Comparison of ENCODE assay signal across 11 cellular contexts in the genomic region with DNA sequence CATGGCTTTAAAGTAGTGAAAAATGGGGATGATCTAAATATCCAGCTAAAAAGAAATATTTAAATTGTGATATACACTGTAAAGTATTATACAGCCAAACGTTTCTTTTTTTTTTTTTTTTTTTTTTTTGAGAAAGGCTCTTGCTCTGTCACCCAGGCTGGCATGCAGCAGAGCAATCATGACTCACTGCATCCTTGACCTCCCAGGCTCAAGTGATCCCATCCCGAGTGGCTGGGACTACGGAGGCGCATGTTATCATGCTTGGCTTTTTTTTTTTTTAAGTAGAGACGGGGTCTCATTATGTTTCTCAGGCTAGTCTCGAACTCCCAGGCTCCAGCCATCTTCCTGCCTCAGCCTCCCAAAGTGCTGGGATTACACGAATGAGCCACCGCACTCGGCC. TPM values are rescaled to one million over a fixed set of nuclear protein-coding genes. Genes with fewer than 3 reads are reported as not detected.
DNase-seq lines count a peak whose midpoint lies in the region; ATAC-seq, FAIRE-seq and TF ChIP-seq lines count a peak whose summit lies in the region.
"Had no signal": no experiment of that assay in that cellular context is flagged by ENCODE, and none has a peak within 500 bp of the region (broad histone marks: within the 10 kb centered on the region; RNA-seq: fewer than 3 reads in every experiment).

No MANE protein-coding gene starts in this region.

- peaks cover 29% of the 10 kb centered on the region for H3F3A ChIP-seq in DOHH2 (ENCODE audit: control insufficient read depth, insufficient read depth)

- ATAC-seq in pancreas = peak; percentile 70 to 85 (median 76)

- H3K4me2 ChIP-seq in DOHH2 (ENCODE audit: low read length) = peak overlapping the region; percentile 38

- 60 to 67% methylated on average over 9 of the region's 9 CpGs for WGBS in pancreas, 2 donors

- no peaks in the 10 kb centered on the region for H3K9me3 ChIP-seq in DOHH2 (ENCODE audit: control insufficient read depth, insufficient read depth, low read length)
- H3K9me3 ChIP-seq in pancreas = no peaks in the 10 kb centered on the region

- H3K9me2 ChIP-seq in DOHH2 (replicated peaks; ENCODE audit: control insufficient read depth, low read length) = no peaks in the 10 kb centered on the region

- peaks cover 93% of the 10 kb centered on the region for H3K79me2 ChIP-seq in DOHH2 (ENCODE audit: control insufficient read depth, low read length)

- peaks cover 26% of the 10 kb centered on the region for H4K20me1 ChIP-seq in DOHH2 (ENCODE audit: control insufficient read depth, insufficient read depth, low read depth, low read length)

- peaks cover 68% of the 10 kb centered on the region for H3K4me1 ChIP-seq in DOHH2 (ENCODE audit: control insufficient read depth, low read length)
- H3K4me1 ChIP-seq in pancreas = peaks cover 12 to 24% (median 23%) of the 10 kb centered on the region in 3 donors

- H3K27me3 ChIP-seq in DOHH2 (ENCODE audit: control insufficient read depth, low read length) (no peaks in the 10 kb centered on the region), pancreas (no peaks in the 10 kb centered on the region)

- no peak overlapping the region for H3K27ac ChIP-seq in DOHH2 (ENCODE audit: low read depth, low read length)
- peak overlapping the region in 2 of 4 donors; percentile 71 to 75 for H3K27ac ChIP-seq in pancreas

- DNase-seq in RKO (ENCODE audit: low spot score) (peak; percentile 90), fibroblast of peridontal ligament (ENCODE audit: extremely low read depth) (peak; percentile 77), pancreas (peak in 3 of 6 donors; percentile 42 to 53 (median 49)), amygdala (lab: John Stamatoyannopoulos, UW) (no peak), NCI-H446 treated with DMSO at 0.1 percent for 48 hours (lab: John Stamatoyannopoulos, UW) (no peak), NCI-H1105 (lab: John Stamatoyannopoulos, UW) (no peak)
- DNase-seq in effector CD4-positive, alpha-beta T cell = no peak
- DNase-seq: activated CD8-positive, alpha-beta memory T cell treated with anti-CD3 and anti-CD28 coated beads, Interleukin-2, amount 50 U/mL, for 4 hours; hippocampal formation; NCI-H748 treated with DMSO at 0.1 percent for 48 hours had no signal

- intact Hi-C loops in pancreas (cut with DNase I) = no loop called here

- peak overlapping the region; percentile 0; the same call in 1 of the 2 replicates for H3K4me3 ChIP-seq in DOHH2 (ENCODE audit: low read length)
- no peak overlapping the region for H3K4me3 ChIP-seq in pancreas

- no peak for FAIRE-seq in pancreas (lab: Jason Lieb, UNC)

- no peak for TF ChIP-seq CTCF in DOHH2 (IDR thresholded peaks at IDR 0.05; ENCODE audit: low read depth, low read length, poor library complexity, severe bottlenecking)
- no peak for TF ChIP-seq CTCF in pancreas (IDR thresholded peaks at IDR 0.05)

- H3K36me3 ChIP-seq in DOHH2 (ENCODE audit: control insufficient read depth, low read length) (peaks cover 69% of the 10 kb centered on the region), pancreas (no peaks in the 10 kb centered on the region)

RNA-seq across cellular contexts. Expression of gene SMIM14, which starts 17.1 kb away (rescaled TPM):
- total RNA-seq in pancreas = 10 to 100 TPM; 41.5 to 53.6 (median 46.9) TPM
- polyA plus RNA-seq in pancreas = 10 to 100 TPM; 14.3 to 22.6 TPM

Comparison
In these comparisons a context has a peak if more than half of its experiments do, and no peak if none do; other contexts are left out.
1. DNase-seq: peak in RKO (single experiment) and fibroblast of peridontal ligament (single experiment); none in amygdala (0 of 56), NCI-H446 treated with DMSO at 0.1 percent for 48 hours (single experiment), NCI-H1105 (single experiment) and effector CD4-positive, alpha-beta T cell (single experiment).